23 cellular contexts compared by ENCODE assay signal in genomic region chr7:81549484-81550016, GRCh38.
"Had no signal": no experiment of that assay in that cellular context is flagged by ENCODE, and none has a peak within 500 bp of the region (broad histone marks: within the 10 kb centered on the region; RNA-seq: fewer than 3 reads in every experiment).

No MANE protein-coding gene starts in this region.

- H3K4me1 Mint-ChIP-seq: naive thymus-derived CD4-positive, alpha-beta T cell; nephron progenitor cell had no signal

- ATAC-seq: esophagus mucosa; heart right ventricle; left colon; left ventricle myocardium superior; naive thymus-derived CD4-positive, alpha-beta T cell had no signal

- H3K27ac Mint-ChIP-seq: naive thymus-derived CD4-positive, alpha-beta T cell had no signal

- H3K4me3 Mint-ChIP-seq: naive thymus-derived CD4-positive, alpha-beta T cell; nephron progenitor cell had no signal

- DNase-seq: effector CD8-positive, alpha-beta T cell; heart right ventricle; hypothalamus; kidney; left colon; left ventricle myocardium superior; mesenchymal stem cell; naive thymus-derived CD4-positive, alpha-beta T cell; nephron progenitor cell; posterior cingulate gyrus; sigmoid colon; stimulated activated CD4-positive, alpha-beta T cell treated with anti-CD3 and anti-CD28 coated beads, Interleukin-2, amount 100 ng/mL, for 24 hours; stimulated activated naive CD4-positive, alpha-beta T cell; stomach; substantia nigra; transverse colon had no signal

- H3K27me3 ChIP-seq: heart right ventricle, neutrophil, right atrium auricular region, sigmoid colon, stomach, transverse colon had no signal

- H3K4me3 ChIP-seq: coronary artery, heart right ventricle, lung, right atrium auricular region, sigmoid colon, skin epidermis, stomach, thoracic aorta, transverse colon had no signal

- H3K27ac ChIP-seq: coronary artery, heart right ventricle, neutrophil, right atrium auricular region, sigmoid colon, skin epidermis, stomach, thoracic aorta, transverse colon had no signal

- H3K27me3 Mint-ChIP-seq: naive thymus-derived CD4-positive, alpha-beta T cell had no signal

- H3K36me3 ChIP-seq: heart right ventricle, neutrophil, right atrium auricular region, sigmoid colon, stomach, thoracic aorta, transverse colon had no signal

- H3K9me3 ChIP-seq: neutrophil, right atrium auricular region, sigmoid colon, stomach, transverse colon had no signal

- H3K4me1 ChIP-seq: heart right ventricle, right atrium auricular region, stomach, transverse colon had no signal
